Comparison of ENCODE assay signal across 8 cellular contexts in the genomic region with DNA sequence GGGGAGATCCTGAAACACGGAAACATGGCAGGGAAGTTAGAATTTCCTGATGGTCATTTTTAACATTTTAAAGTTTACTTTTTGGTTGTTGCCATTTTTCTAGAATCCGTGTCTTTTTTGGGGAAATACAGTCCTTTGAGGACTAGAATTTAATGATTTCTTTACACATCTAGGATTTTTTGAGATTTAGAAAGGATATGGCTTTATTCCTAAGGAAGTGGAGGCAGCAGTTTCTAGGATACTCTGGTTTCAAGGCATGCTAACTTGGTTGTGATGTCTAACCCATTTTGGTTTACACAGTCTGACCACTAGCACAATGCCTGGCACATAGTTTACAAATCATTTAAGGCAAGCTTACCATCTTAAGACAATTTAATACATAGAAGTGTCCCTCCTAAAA. TPM values are rescaled to one million over a fixed set of nuclear protein-coding genes. Genes with fewer than 3 reads are reported as not detected.
DNase-seq lines count a peak whose midpoint lies in the region; ATAC-seq and TF ChIP-seq lines count a peak whose summit lies in the region.

No MANE protein-coding gene starts in this region.

- peaks cover 0 to 61% of the 10 kb centered on the region in 2 donors for H3K4me1 ChIP-seq in right atrium auricular region
- peaks cover 2% of the 10 kb centered on the region for H3K4me1 ChIP-seq in mesendoderm (ENCODE audit: control insufficient read depth, low read depth, low read length)
- H3K4me1 ChIP-seq in uterus, result peaks cover 7 to 10% of the 10 kb centered on the region in 2 donors

- no peak for TF ChIP-seq CTCF in right atrium auricular region (IDR thresholded peaks at IDR 0.05)
- TF ChIP-seq CTCF in brain (conservative IDR thresholded peaks at IDR 0.05), result no peak
- TF ChIP-seq CTCF in uterus (IDR thresholded peaks at IDR 0.05), result no peak

- no peak overlapping the region for H2BK5ac ChIP-seq in mesendoderm (ENCODE audit: low read length)

- no peak overlapping the region for H2BK15ac ChIP-seq in mesendoderm (replicated peaks; ENCODE audit: low read depth)

- H3K4me2 ChIP-seq in mesendoderm (ENCODE audit: low read length), result peak overlapping the region; percentile 70

- intact Hi-C loops in Right ventricle myocardium inferior (cut with DNase I) (loop anchor here (5.0 kb wide), 1 partner anchor 60 kb away; a partner anchor contains a TSS), uterus (cut with DNase I; ENCODE audit: low total_unique reads) (loop anchor here (10.0 kb wide), 1 partner anchor 62 kb away; a partner anchor contains a TSS)

- no peaks in the 10 kb centered on the region for H3K9me3 ChIP-seq in right atrium auricular region
- no peaks in the 10 kb centered on the region for H3K9me3 ChIP-seq in uterus

- WGBS in mesendoderm (ENCODE audit: extremely low coverage, insufficient coverage, low lambda C conversion rate), result no CpG with 5 or more reads among the region's 2 CpGs

- TF ChIP-seq POLR2A in uterus (IDR thresholded peaks at IDR 0.05), result no peak

- no peak overlapping the region for H3K4ac ChIP-seq in mesendoderm (ENCODE audit: low read depth, low read length)

- peaks cover 4% of the 10 kb centered on the region for H3K79me1 ChIP-seq in mesendoderm (ENCODE audit: low read length)

- peak overlapping the region; percentile 92 for H3K9ac ChIP-seq in mesendoderm (ENCODE audit: low read length)

- H3K27ac ChIP-seq in right atrium auricular region (peak overlapping the region; percentile 100), mesendoderm (ENCODE audit: low read depth, low read length) (peak overlapping the region; percentile 88), uterus (peak overlapping the region; percentile 99)

- peak overlapping the region; percentile 89 to 98 (median 97) for H3K27ac Mint-ChIP-seq in brain

- no peak overlapping the region for H4K8ac ChIP-seq in mesendoderm (ENCODE audit: low read depth, low read length)

- H3K4me3 Mint-ChIP-seq in brain, result peak overlapping the region; percentile 91 to 97 (median 94)

- H4K5ac ChIP-seq in mesendoderm (ENCODE audit: low read length), result no peak overlapping the region

- H2BK120ac ChIP-seq in mesendoderm (ENCODE audit: low read depth, low read length), result no peak overlapping the region

- peaks cover 4% of the 10 kb centered on the region for H3K27me3 Mint-ChIP-seq in brain

- H3K56ac ChIP-seq in mesendoderm (ENCODE audit: low read length), result peak overlapping the region; percentile 91

- peaks cover 72% of the 10 kb centered on the region for H3K4me1 Mint-ChIP-seq in brain

- H3K27me3 ChIP-seq in right atrium auricular region (no peaks in the 10 kb centered on the region), mesendoderm (ENCODE audit: insufficient read depth, low read length, poor library complexity) (no peaks in the 10 kb centered on the region), uterus (no peaks in the 10 kb centered on the region)

- DNase-seq in right atrium auricular region (ENCODE audit: low spot score), result no peak
- no peak for DNase-seq in Right ventricle myocardium inferior (ENCODE audit: missing footprints)
- DNase-seq in mesendoderm, result no peak
- DNase-seq in uterus, result no peak
- DNase-seq in NCI-H2227 treated with DMSO at 0.1 percent for 48 hours (lab: John Stamatoyannopoulos, UW), result no peak
- DNase-seq in stimulated activated CD4-positive, alpha-beta T cell treated with anti-CD3 and anti-CD28 coated beads, Interleukin-4, amount 100 ng/mL, for 24 hours, result no peak
- no peak for DNase-seq in cortex of kidney (lab: John Stamatoyannopoulos, UW)

- H3K4me3 ChIP-seq in right atrium auricular region (peak overlapping the region; percentile 85 to 91), mesendoderm (ENCODE audit: low read length) (peak overlapping the region; percentile 79), uterus (peak overlapping the region; percentile 89 to 93)

- H3K9me3 Mint-ChIP-seq in brain, result no peaks in the 10 kb centered on the region

- no peak overlapping the region for H3K23ac ChIP-seq in mesendoderm (ENCODE audit: low read length)

- ATAC-seq in Right ventricle myocardium inferior, result no peak

- H2AK5ac ChIP-seq in mesendoderm (ENCODE audit: low read length), result no peak overlapping the region

- H3K36me3 Mint-ChIP-seq in brain, result peaks cover 37% of the 10 kb centered on the region

- H3K36me3 ChIP-seq in right atrium auricular region (no peaks in the 10 kb centered on the region), mesendoderm (ENCODE audit: control insufficient read depth, insufficient read depth, low read length) (peaks cover 2% of the 10 kb centered on the region), uterus (no peaks in the 10 kb centered on the region)

- H3K79me2 ChIP-seq in mesendoderm (ENCODE audit: control insufficient read depth, insufficient read depth, low read length), result peaks cover 63% of the 10 kb centered on the region

- peak overlapping the region; percentile 100 for H3K18ac ChIP-seq in mesendoderm (ENCODE audit: low read length)

RNA-seq across cellular contexts. Expression of a gene that starts 1.1 kb away (rescaled TPM):
- total RNA-seq in right atrium auricular region (1 to 10 TPM; 4.8 to 7.9 TPM), Right ventricle myocardium inferior (4.5 TPM), uterus (10 to 100 TPM in 1 of 4 donors, 1 to 10 TPM in 3; 3.6 to 17.5 (median 6.8) TPM)
- 5.7 TPM for polyA plus RNA-seq in brain (ENCODE audit: insufficient read depth, low read depth, low replicate concordance)
- polyA plus RNA-seq in mesendoderm (2013, experiment 1 of 2), result 31.9 TPM
- polyA plus RNA-seq in mesendoderm (2013, experiment 2 of 2), result 32.4 TPM

RNA-seq across cellular contexts. Expression of a gene that starts 59.5 kb away (rescaled TPM):
- total RNA-seq in right atrium auricular region (10 to 100 TPM in 1 of 2 donors, 1 to 10 TPM in 1; 8.5 to 12.5 TPM), Right ventricle myocardium inferior (15.7 TPM), uterus (10 to 100 TPM in 3 of 4 donors, 1 to 10 TPM in 1; 4.1 to 48.8 (median 21.1) TPM)
- polyA plus RNA-seq in brain (ENCODE audit: insufficient read depth, low read depth, low replicate concordance), result 25.2 TPM
- polyA plus RNA-seq in mesendoderm (2013, experiment 1 of 2), result 12.2 TPM
- polyA plus RNA-seq in mesendoderm (2013, experiment 2 of 2), result 12.4 TPM
